ENCODE assay signal across 21 cellular contexts in the genomic region with DNA sequence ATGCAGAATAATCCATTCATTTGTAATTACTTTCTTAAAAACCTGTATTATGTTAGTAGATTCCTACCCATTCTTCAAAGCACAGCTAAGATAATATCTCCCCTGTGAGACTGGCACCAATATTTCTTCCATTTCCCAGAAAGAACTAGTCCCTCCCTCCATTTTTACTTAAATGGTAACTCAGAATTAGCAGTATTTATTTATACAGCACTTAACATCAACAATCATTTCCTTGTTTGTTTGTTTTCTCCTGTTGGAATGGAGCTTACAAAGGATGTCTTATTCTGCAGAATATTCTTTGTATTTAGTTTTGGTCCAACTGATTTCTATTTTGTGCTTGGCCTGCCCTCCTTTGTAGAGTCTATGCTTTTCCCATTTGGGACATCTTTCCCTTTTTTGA.
"Had no signal": no experiment of that assay in that cellular context is flagged by ENCODE, and none has a peak within 500 bp of the region (broad histone marks: within the 10 kb centered on the region; RNA-seq: fewer than 3 reads in every experiment).

No MANE protein-coding gene starts in this region.

- H3K27ac ChIP-seq: esophagus muscularis mucosa, foreskin keratinocyte, left lung, neural progenitor cell, parathyroid adenoma, prostate gland, right atrium auricular region, transverse colon, upper lobe of right lung, uterus had no signal

- DNase-seq: cerebellar nuclear complex; effector memory CD4-positive, alpha-beta T cell; foreskin keratinocyte; kidney; left lung; mesendoderm; midbrain; naive thymus-derived CD4-positive, alpha-beta T cell; stimulated activated CD4-positive, alpha-beta T cell treated with anti-CD3 and anti-CD28 coated beads, Interleukin-12 subunit alpha, Interleukin-12 subunit beta, amount 100 ng/mL, for 4 hours; stimulated activated CD4-positive, alpha-beta T cell treated with anti-CD3 and anti-CD28 coated beads, Interleukin-1b, Interleukin-23, amount 100 ng/mL, for 48 hours; stimulated activated CD4-positive, alpha-beta T cell treated with anti-CD3 and anti-CD28 coated beads, Interleukin-4, amount 100 ng/mL, for 1 hour; stimulated activated naive CD8-positive, alpha-beta T cell treated with anti-CD3 and anti-CD28 coated beads, Interleukin-15, Interleukin-2, amounts not matched to agents 100 U/mL and 50 U/mL, for 24 hours; substantia nigra; transverse colon; upper lobe of right lung; uterus had no signal
